In the genomic region with DNA sequence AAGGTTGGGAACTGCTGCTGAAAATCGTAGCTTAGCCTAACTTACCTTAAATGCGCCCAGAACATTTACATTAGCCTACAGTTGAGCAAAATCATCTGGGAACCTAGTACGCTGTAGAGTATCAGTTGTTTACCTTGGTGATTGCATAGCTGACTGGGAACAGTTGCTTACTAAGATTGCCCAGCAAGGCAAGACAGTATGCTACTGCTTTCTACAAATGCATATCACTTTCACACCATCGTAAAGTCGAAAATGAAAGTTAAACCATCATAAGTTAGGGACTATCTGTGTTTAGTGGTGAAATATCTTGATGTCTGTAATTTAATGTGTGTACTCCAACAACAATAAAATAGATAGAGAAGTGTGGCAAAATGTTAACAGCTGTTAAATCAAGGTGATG, we compare ENCODE assay signal across 22 cellular contexts.
"Had no signal": no experiment of that assay in that cellular context is flagged by ENCODE, and none has a peak within 500 bp of the region (broad histone marks: within the 10 kb centered on the region; RNA-seq: fewer than 3 reads in every experiment).

No MANE protein-coding gene starts in this region.

- H3K4me1 Mint-ChIP-seq: activated naive CD4-positive, alpha-beta T cell treated with anti-CD3 and anti-CD28 coated beads, Interleukin-2, amount 50 U/mL, for 24 hours; memory B cell; nephron; stimulated activated naive B cell treated with anti-CD40 and anti-IgM and Interleukin-4, amounts not matched to agents 10 μg/mL and 1 μg/mL and 100 μg/mL, for 72 hours had no signal

- H3K27me3 ChIP-seq: body of pancreas, cardiac muscle cell, uterus had no signal

- ATAC-seq: activated CD8-positive, alpha-beta T cell treated with anti-CD3 and anti-CD28 coated beads, Interleukin-2, amount 10 ng/mL, durations not matched to agents 7 days and 5 days; body of pancreas; left colon; sciatic nerve; stimulated activated naive B cell treated with anti-CD40 and anti-IgM and Interleukin-4, amounts not matched to agents 10 μg/mL and 1 μg/mL and 100 μg/mL, for 72 hours had no signal

- DNase-seq: activated CD4-positive, alpha-beta T cell treated with anti-CD3 and anti-CD28 coated beads for 1 hour; activated CD4-positive, alpha-beta T cell treated with anti-CD3 and anti-CD28 coated beads, Interleukin-2, amount 50 U/mL, for 1 hour; activated CD8-positive, alpha-beta T cell treated with anti-CD3 and anti-CD28 coated beads, Interleukin-2, amount 10 ng/mL, durations not matched to agents 7 days and 5 days; activated gamma-delta T cell treated with Interleukin-2 at 50 U/mL for 16 hours; anterior cingulate cortex; body of pancreas; effector CD4-positive, alpha-beta T cell; left colon; nucleus accumbens; small intestine; stimulated activated naive B cell treated with anti-CD40 and anti-IgM and Interleukin-4, amounts not matched to agents 10 μg/mL and 1 μg/mL and 100 μg/mL, for 72 hours; trophoblast cell; uterus; WERI-Rb-1 had no signal

- FAIRE-seq: keratinocyte, TTC549 had no signal

- H3K36me3 Mint-ChIP-seq: activated naive CD4-positive, alpha-beta T cell treated with anti-CD3 and anti-CD28 coated beads, Interleukin-2, amount 50 U/mL, for 24 hours; memory B cell; stimulated activated naive B cell treated with anti-CD40 and anti-IgM and Interleukin-4, amounts not matched to agents 10 μg/mL and 1 μg/mL and 100 μg/mL, for 72 hours had no signal

- H3K27ac ChIP-seq: body of pancreas, cardiac muscle cell, uterus, WERI-Rb-1 had no signal

- H3K36me3 ChIP-seq: cardiac muscle cell, uterus, WERI-Rb-1 had no signal

- H3K27me3 Mint-ChIP-seq: activated naive CD4-positive, alpha-beta T cell treated with anti-CD3 and anti-CD28 coated beads, Interleukin-2, amount 50 U/mL, for 24 hours; memory B cell; stimulated activated naive B cell treated with anti-CD40 and anti-IgM and Interleukin-4, amounts not matched to agents 10 μg/mL and 1 μg/mL and 100 μg/mL, for 72 hours had no signal

- H3K4me3 ChIP-seq: body of pancreas, cardiac muscle cell, uterus had no signal

- H3K4me3 Mint-ChIP-seq: activated CD8-positive, alpha-beta T cell treated with anti-CD3 and anti-CD28 coated beads, Interleukin-2, amount 10 ng/mL, durations not matched to agents 7 days and 5 days; activated naive CD4-positive, alpha-beta T cell treated with anti-CD3 and anti-CD28 coated beads, Interleukin-2, amount 50 U/mL, for 24 hours; activated T-helper 1 cell treated with anti-CD3 and anti-CD28 coated beads, Interleukin-12 subunit alpha, Interleukin-12 subunit beta, Interleukin-2, Interleukin-4 antibody, amounts not matched to agents 30 ng/mL and 10 ng/mL and 1 ng/mL, durations not matched to agents 14 hours and 24 hours and 36 hours; memory B cell; nephron; stimulated activated naive B cell treated with anti-CD40 and anti-IgM and Interleukin-4, amounts not matched to agents 10 μg/mL and 1 μg/mL and 100 μg/mL, for 72 hours had no signal

- H3K27ac Mint-ChIP-seq: activated CD8-positive, alpha-beta T cell treated with anti-CD3 and anti-CD28 coated beads, Interleukin-2, amount 10 ng/mL, durations not matched to agents 7 days and 5 days; activated naive CD4-positive, alpha-beta T cell treated with anti-CD3 and anti-CD28 coated beads, Interleukin-2, amount 50 U/mL, for 24 hours; activated T-helper 1 cell treated with anti-CD3 and anti-CD28 coated beads, Interleukin-12 subunit alpha, Interleukin-12 subunit beta, Interleukin-2, Interleukin-4 antibody, amounts not matched to agents 30 ng/mL and 10 ng/mL and 1 ng/mL, durations not matched to agents 14 hours and 24 hours and 36 hours; memory B cell; nephron; stimulated activated naive B cell treated with anti-CD40 and anti-IgM and Interleukin-4, amounts not matched to agents 10 μg/mL and 1 μg/mL and 100 μg/mL, for 72 hours had no signal

- H3K4me1 ChIP-seq: body of pancreas, uterus had no signal

- H3K9me3 ChIP-seq: uterus had no signal
